ENCODE assay signal across 23 cellular contexts in genomic region chr14:81329640-81330385, GRCh38.
DNase-seq lines count a peak whose midpoint lies in the region; ATAC-seq and TF ChIP-seq lines count a peak whose summit lies in the region.
"Had no signal": no experiment of that assay in that cellular context is flagged by ENCODE, and none has a peak within 500 bp of the region (broad histone marks: within the 10 kb centered on the region; RNA-seq: fewer than 3 reads in every experiment).

No MANE protein-coding gene starts in this region.

- POLR2A ChIA-PET in IMR-90 (lab: Charles Lee; ENCODE audit: unreplicated experiment), result no interaction called here

- no peak overlapping the region for H4K5ac ChIP-seq in IMR-90 (ENCODE audit: low read depth, low read length)

- in situ Hi-C loops in IMR-90 (cut with MboI; ENCODE audit: low sequenced_read_pairs), result no loop called here

- no peaks in the 10 kb centered on the region for H4K20me1 ChIP-seq in IMR-90 (ENCODE audit: insufficient read depth, low read length)
- H4K20me1 ChIP-seq: BLaER1 treated with 17β-estradiol and CSF1 and Interleukin-3, amounts not matched to agents 10 nM and 100 nM had no signal

- H2AK5ac ChIP-seq in IMR-90 (ENCODE audit: low read depth, low read length), result no peak overlapping the region

- no peak overlapping the region for H3K27ac ChIP-seq in IMR-90 (ENCODE audit: insufficient read depth, low read length)
- peak overlapping the region in 1 of 2 donors; percentile 6 for H3K27ac ChIP-seq in prostate gland
- H3K27ac ChIP-seq: BLaER1 treated with 17β-estradiol and CSF1 and Interleukin-3, amounts not matched to agents 10 nM and 100 nM; HL-60; left ventricle myocardium inferior; parathyroid adenoma; sigmoid colon had no signal

- TF ChIP-seq POLR2A in IMR-90 (IDR thresholded peaks at IDR 0.05; ENCODE audit: low read depth, low read length) (no peak), prostate gland (IDR thresholded peaks at IDR 0.05) (no peak)

- no peak overlapping the region for H2BK5ac ChIP-seq in IMR-90 (ENCODE audit: low read depth, low read length, poor library complexity, severe bottlenecking)

- no peak overlapping the region for H3K23ac ChIP-seq in IMR-90 (ENCODE audit: low read depth, low read length)

- no peak overlapping the region for H4K91ac ChIP-seq in IMR-90 (ENCODE audit: insufficient read depth, low read depth, low read length)

- no peaks in the 10 kb centered on the region for H3K9me1 ChIP-seq in IMR-90 (ENCODE audit: insufficient read depth, low read length)

- H2BK120ac ChIP-seq in IMR-90 (ENCODE audit: low read depth, low read length), result no peak overlapping the region

- H3K4me3 ChIP-seq in IMR-90 (ENCODE audit: insufficient read depth, low read depth, low read length) (no peak overlapping the region), epithelial cell of esophagus (ENCODE audit: low read length) (peak overlapping the region; percentile 11), prostate gland (no peak overlapping the region)
- H3K4me3 ChIP-seq: BLaER1 treated with 17β-estradiol and CSF1 and Interleukin-3, amounts not matched to agents 10 nM and 100 nM; left ventricle myocardium inferior; MG63; sigmoid colon had no signal

- CTCF ChIA-PET in IMR-90 (lab: Yijun Ruan, JAX), result interaction anchor here (0.5 kb wide), 1 partner anchor 59 kb away, joined by 3 read pairs; no protein-coding TSS in a partner anchor

- BruUV-seq in IMR-90 (replicated peaks; lab: Mats Ljungman, UMichigan), result no TSS peak

- no peak for DNase-seq in IMR-90
- DNase-seq in NCI-H510A treated with DMSO at 0.1 percent for 48 hours (lab: John Stamatoyannopoulos, UW), result peak; percentile 74
- DNase-seq in epithelial cell of esophagus (ENCODE audit: low read depth), result peak; percentile 100
- DNase-seq in prostate gland (ENCODE audit: low spot score), result peak; percentile 81
- no peak for DNase-seq in activated CD4-positive, alpha-beta T cell treated with anti-CD3 and anti-CD28 coated beads, Interleukin-2, amount 50 U/mL, for 4 hours
- no peak for DNase-seq in SK-N-DZ (ENCODE audit: low spot score)
- DNase-seq: activated CD8-positive, alpha-beta memory T cell treated with anti-CD3 and anti-CD28 coated beads, Interleukin-2, amount 50 U/mL, for 48 hours; activated effector memory CD4-positive, alpha-beta T cell treated with Interleukin-2 at 50 U/mL for 16 hours; activated naive CD8-positive, alpha-beta T cell treated with anti-CD3 and anti-CD28 coated beads, Interleukin-2, amount 10 ng/mL, durations not matched to agents 7 days and 5 days; effector CD8-positive, alpha-beta T cell; HCEC 1CT; left ventricle myocardium inferior; MG63; NCI-H1436 treated with DMSO at 0.1 percent for 48 hours; NCI-H774; sigmoid colon; T-helper 17 cell had no signal

- no peaks in the 10 kb centered on the region for H3K79me1 ChIP-seq in IMR-90 (ENCODE audit: low read depth in 1 of 2, low read length in 2 of 2)

- H3K9me3 ChIP-seq in IMR-90 (ENCODE audit: control insufficient read depth, insufficient read depth, low read length), result 0 out of 2 replicates have a peak, but pooled peaks cover 2% of the 10 kb centered on the region
- no peaks in the 10 kb centered on the region for H3K9me3 ChIP-seq in prostate gland
- H3K9me3 ChIP-seq: MG63, sigmoid colon had no signal

- no CpG with 5 or more reads among the region's 10 CpGs for WGBS in IMR-90 (ENCODE audit: extremely low coverage in 2 of 2, insufficient read length in 1 of 2), 2 experiments
- 55% methylated on average over 10 of the region's 10 CpGs for WGBS in prostate gland

- no peak overlapping the region for H2BK20ac ChIP-seq in IMR-90 (ENCODE audit: low read depth, low read length)

- TF ChIP-seq RAD21 in IMR-90 (IDR thresholded peaks at IDR 0.05; ENCODE audit: low read length), result no peak

- no peak overlapping the region for H3K56ac ChIP-seq in IMR-90 (ENCODE audit: extremely low read depth, insufficient read depth, low read length)

- H3K4me2 ChIP-seq in IMR-90 (ENCODE audit: low read depth, low read length), result no peak overlapping the region
- H3K4me2 ChIP-seq: BLaER1 treated with 17β-estradiol and CSF1 and Interleukin-3, amounts not matched to agents 10 nM and 100 nM had no signal

- H3K36me3 ChIP-seq in IMR-90 (ENCODE audit: control insufficient read depth, insufficient read depth, low read length), result no peaks in the 10 kb centered on the region
- H3K36me3 ChIP-seq in prostate gland, result no peaks in the 10 kb centered on the region
- H3K36me3 ChIP-seq: BLaER1 treated with 17β-estradiol and CSF1 and Interleukin-3, amounts not matched to agents 10 nM and 100 nM; left ventricle myocardium inferior; MG63; sigmoid colon had no signal

- H4K8ac ChIP-seq in IMR-90 (ENCODE audit: low read depth in 2 of 2, low read length in 2 of 2), result no peak overlapping the region

- H3K4ac ChIP-seq in IMR-90 (ENCODE audit: low read depth, low read length), result no peak overlapping the region

- H3K18ac ChIP-seq in IMR-90 (ENCODE audit: low read depth, low read length), result no peak overlapping the region

- dilution Hi-C loops in IMR-90 (cut with HindIII; ENCODE audit: low sequenced_read_pairs, unreplicated experiment), result no loop called here

- TF ChIP-seq CTCF in IMR-90 (conservative IDR thresholded peaks at IDR 0.05; ENCODE audit: low read depth, low read length) (no peak), epithelial cell of esophagus (IDR thresholded peaks at IDR 0.05; ENCODE audit: insufficient read depth, low read depth, low read length, missing control alignments) (no peak), prostate gland (IDR thresholded peaks at IDR 0.05) (peak in 1 of 4 experiments; percentile 25)

- no peak overlapping the region for H2BK15ac ChIP-seq in IMR-90 (ENCODE audit: low read depth, low read length)

- ATAC-seq in IMR-90 (ENCODE audit: low read depth), result no peak
- no peak for ATAC-seq in GM21526 (IDR thresholded peaks at IDR 0.05; ENCODE audit: low FRiP score, unreplicated experiment)
- ATAC-seq in GM18511 (IDR thresholded peaks at IDR 0.05; ENCODE audit: unreplicated experiment), result no peak
- ATAC-seq: natural killer cell treated with Interleukin-12 subunit alpha and Interleukin-12 subunit beta and Interleukin-15 and Interleukin-18, amount 100 ng/mL, for 72 hours; T-helper 17 cell had no signal

- H3K14ac ChIP-seq in IMR-90 (replicated peaks; ENCODE audit: low read depth, low read length), result no peak overlapping the region

- intact Hi-C loops in IMR-90 (cut with micrococcal nuclease), result no loop called here
- intact Hi-C loops in prostate gland (cut with DNase I), result no loop called here

- H3K4me1 ChIP-seq in IMR-90 (ENCODE audit: control insufficient read depth, insufficient read depth, low read length) (no peaks in the 10 kb centered on the region), prostate gland (replicated peaks) (no peaks in the 10 kb centered on the region)
- H3K4me1 ChIP-seq: BLaER1 treated with 17β-estradiol and CSF1 and Interleukin-3, amounts not matched to agents 10 nM and 100 nM; left ventricle myocardium inferior; parathyroid adenoma had no signal

- H2AFZ ChIP-seq in IMR-90 (replicated peaks; ENCODE audit: low read length, poor library complexity), result peak overlapping the region; percentile 14
- H2AFZ ChIP-seq: parathyroid adenoma had no signal

- no peak overlapping the region for H2AK9ac ChIP-seq in IMR-90 (replicated peaks; ENCODE audit: low read depth, low read length, poor library complexity)

- no peaks in the 10 kb centered on the region for H3K27me3 ChIP-seq in IMR-90 (ENCODE audit: control insufficient read depth, insufficient read depth, low read length)
- H3K27me3 ChIP-seq in prostate gland (replicated peaks; ENCODE audit: insufficient read depth), result no peaks in the 10 kb centered on the region
- H3K27me3 ChIP-seq: BLaER1 treated with 17β-estradiol and CSF1 and Interleukin-3, amounts not matched to agents 10 nM and 100 nM; MG63; sigmoid colon had no signal

- H3K9ac ChIP-seq in IMR-90 (ENCODE audit: low read depth, low read length), result no peak overlapping the region
- H3K9ac ChIP-seq: BLaER1 treated with 17β-estradiol and CSF1 and Interleukin-3, amounts not matched to agents 10 nM and 100 nM; parathyroid adenoma had no signal

TF ChIP-seq in IMR-90, 13 proteins besides CTCF, POLR2A, EP300 and RAD21:
- TF ChIP-seq RCOR1 (IDR thresholded peaks at IDR 0.05; ENCODE audit: insufficient replicate concordance, low read length), result no peak
- no peak for TF ChIP-seq BHLHE40 (IDR thresholded peaks at IDR 0.05; ENCODE audit: low read depth, low read length)
- TF ChIP-seq MAFK (IDR thresholded peaks at IDR 0.05; ENCODE audit: low read depth, low read length), result 0 out of 2 replicates have a peak, but pooled peaks have one; percentile 16
- no peak for TF ChIP-seq FOS (IDR thresholded peaks at IDR 0.05; ENCODE audit: low read depth, low read length)
- no peak for TF ChIP-seq CHD1 (IDR thresholded peaks at IDR 0.05; ENCODE audit: low read depth, low read length)
- no peak for TF ChIP-seq NFE2L2 (IDR thresholded peaks at IDR 0.05; ENCODE audit: low read depth, low read length)
- no peak for TF ChIP-seq SMC3 (IDR thresholded peaks at IDR 0.05; ENCODE audit: low read depth, low read length)

Comparison
In these comparisons a context has a peak if more than half of its experiments do, and no peak if none do; other contexts are left out.
1. DNase-seq: peak in NCI-H510A treated with DMSO at 0.1 percent for 48 hours (single experiment), epithelial cell of esophagus (single experiment) and prostate gland (single experiment); none in IMR-90 (single experiment), activated CD4-positive, alpha-beta T cell treated with anti-CD3 and anti-CD28 coated beads, Interleukin-2, amount 50 U/mL, for 4 hours (0 of 2) and SK-N-DZ (single experiment).